21 cellular contexts compared by ENCODE assay signal in genomic region chr17:32452281-32452680, GRCh38.
"Had no signal": no experiment of that assay in that cellular context is flagged by ENCODE, and none has a peak within 500 bp of the region (broad histone marks: within the 10 kb centered on the region; RNA-seq: fewer than 3 reads in every experiment).

No MANE protein-coding gene starts in this region.

- H3K27me3 Mint-ChIP-seq: activated naive CD8-positive, alpha-beta T cell; natural killer cell treated with Interleukin-12 subunit alpha and Interleukin-12 subunit beta and Interleukin-15 and Interleukin-18, amount 100 ng/mL, for 72 hours; stimulated activated memory B cell treated with anti-CD40 and anti-IgM and Interleukin-4, amounts not matched to agents 10 μg/mL and 1 μg/mL and 100 μg/mL, for 72 hours had no signal

- H3K4me1 ChIP-seq: parathyroid adenoma, right lobe of liver, upper lobe of right lung had no signal

- H3K9me3 ChIP-seq: neutrophil, right lobe of liver, thoracic aorta, upper lobe of right lung had no signal

- H3K4me3 Mint-ChIP-seq: activated naive CD8-positive, alpha-beta T cell; activated T-helper 1 cell treated with anti-CD3 and anti-CD28 coated beads, Interleukin-12 subunit alpha, Interleukin-12 subunit beta, Interleukin-2, Interleukin-4 antibody, amounts not matched to agents 30 ng/mL and 10 ng/mL and 1 ng/mL, durations not matched to agents 14 hours and 24 hours and 36 hours; mesothelial cell of epicardium; natural killer cell treated with Interleukin-12 subunit alpha and Interleukin-12 subunit beta and Interleukin-15 and Interleukin-18, amount 100 ng/mL, for 72 hours; stimulated activated memory B cell treated with anti-CD40 and anti-IgM and Interleukin-4, amounts not matched to agents 10 μg/mL and 1 μg/mL and 100 μg/mL, for 72 hours; T-helper 2 cell treated with Interferon-gamma antibody and Interleukin-4, amounts not matched to agents 5 μg/mL and 100 μg/mL, for 36 hours had no signal

- H3K27ac Mint-ChIP-seq: activated T-helper 1 cell treated with anti-CD3 and anti-CD28 coated beads, Interleukin-12 subunit alpha, Interleukin-12 subunit beta, Interleukin-2, Interleukin-4 antibody, amounts not matched to agents 30 ng/mL and 10 ng/mL and 1 ng/mL, durations not matched to agents 14 hours and 24 hours and 36 hours; mesothelial cell of epicardium; natural killer cell treated with Interleukin-12 subunit alpha and Interleukin-12 subunit beta and Interleukin-15 and Interleukin-18, amount 100 ng/mL, for 72 hours; stimulated activated memory B cell treated with anti-CD40 and anti-IgM and Interleukin-4, amounts not matched to agents 10 μg/mL and 1 μg/mL and 100 μg/mL, for 72 hours; T-helper 2 cell treated with Interferon-gamma antibody and Interleukin-4, amounts not matched to agents 5 μg/mL and 100 μg/mL, for 36 hours had no signal

- H2AFZ ChIP-seq: parathyroid adenoma had no signal

- DNase-seq: activated CD4-positive, alpha-beta T cell treated with anti-CD3 and anti-CD28 coated beads, Interleukin-2, amount 50 U/mL, for 4 hours; amygdala; brain microvascular endothelial cell; erythroblast; hypothalamus; kidney; right lobe of liver; stimulated activated CD4-positive, alpha-beta T cell treated with anti-CD3 and anti-CD28 coated beads, Interleukin-4, amount 100 ng/mL, for 24 hours; SW 1271; upper lobe of right lung had no signal

- H3K4me3 ChIP-seq: coronary artery, right lobe of liver, thoracic aorta, upper lobe of right lung had no signal

- H3K27ac ChIP-seq: brain microvascular endothelial cell, coronary artery, neutrophil, parathyroid adenoma, right lobe of liver, thoracic aorta, upper lobe of right lung had no signal

- H3K9ac ChIP-seq: parathyroid adenoma had no signal

- ATAC-seq: left lobe of liver; natural killer cell treated with Interleukin-12 subunit alpha and Interleukin-12 subunit beta and Interleukin-15 and Interleukin-18, amount 100 ng/mL, for 72 hours; right lobe of liver; stimulated activated memory B cell treated with anti-CD40 and anti-IgM and Interleukin-4, amounts not matched to agents 10 μg/mL and 1 μg/mL and 100 μg/mL, for 72 hours; upper lobe of right lung had no signal

- H3K4me1 Mint-ChIP-seq: mesothelial cell of epicardium had no signal

- H3K9me3 Mint-ChIP-seq: activated T-helper 1 cell treated with anti-CD3 and anti-CD28 coated beads, Interleukin-12 subunit alpha, Interleukin-12 subunit beta, Interleukin-2, Interleukin-4 antibody, amounts not matched to agents 30 ng/mL and 10 ng/mL and 1 ng/mL, durations not matched to agents 14 hours and 24 hours and 36 hours; mesothelial cell of epicardium; natural killer cell treated with Interleukin-12 subunit alpha and Interleukin-12 subunit beta and Interleukin-15 and Interleukin-18, amount 100 ng/mL, for 72 hours; stimulated activated memory B cell treated with anti-CD40 and anti-IgM and Interleukin-4, amounts not matched to agents 10 μg/mL and 1 μg/mL and 100 μg/mL, for 72 hours; T-helper 2 cell treated with Interferon-gamma antibody and Interleukin-4, amounts not matched to agents 5 μg/mL and 100 μg/mL, for 36 hours had no signal

- H3K27me3 ChIP-seq: brain microvascular endothelial cell, neutrophil, right lobe of liver, upper lobe of right lung had no signal
